17 cellular contexts compared by ENCODE assay signal in the genomic region with DNA sequence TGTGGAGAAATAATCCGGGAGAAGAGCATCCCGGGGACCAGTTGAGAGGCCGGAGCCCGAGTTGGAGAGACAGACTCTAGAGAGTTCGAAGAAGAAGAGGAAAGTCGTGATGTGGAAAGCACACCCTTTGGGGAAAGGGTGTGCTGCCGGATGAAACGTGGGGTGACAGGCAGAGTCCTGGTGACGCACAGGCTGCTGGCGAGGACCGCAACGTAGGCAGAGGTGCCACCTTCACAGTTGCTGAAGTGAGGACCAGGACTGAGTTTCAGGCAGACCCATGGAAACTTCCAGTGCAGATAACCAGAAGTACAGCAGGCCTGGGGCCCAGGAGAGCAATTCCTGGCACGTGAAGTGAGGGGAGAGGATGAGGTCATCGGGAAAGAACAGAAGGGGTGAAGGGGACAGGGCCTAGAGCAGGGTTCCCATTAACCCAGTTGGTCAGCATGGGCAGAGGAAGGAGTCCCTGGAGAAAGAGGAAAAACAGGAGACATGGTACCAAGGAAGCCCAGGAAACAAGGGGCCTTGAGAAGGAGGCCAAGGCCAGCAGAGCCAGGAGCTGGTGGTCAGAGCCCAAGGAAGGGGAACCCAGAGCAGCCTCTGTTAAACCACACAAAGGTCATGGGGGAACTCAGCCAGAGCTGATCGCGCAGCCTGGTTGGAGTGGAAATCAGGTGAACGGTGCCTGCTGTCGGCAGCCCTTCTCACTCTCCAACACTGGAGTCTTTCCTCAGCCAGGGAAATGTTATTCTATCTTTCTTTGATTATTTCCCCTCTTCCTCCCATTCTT. TPM values are rescaled to one million over a fixed set of nuclear protein-coding genes. Genes with fewer than 3 reads are reported as not detected.
DNase-seq lines count a peak whose midpoint lies in the region; ATAC-seq and TF ChIP-seq lines count a peak whose summit lies in the region.
"Had no signal": no experiment of that assay in that cellular context is flagged by ENCODE, and none has a peak within 500 bp of the region (broad histone marks: within the 10 kb centered on the region; RNA-seq: fewer than 3 reads in every experiment).

No MANE protein-coding gene starts in this region.

- no peak overlapping the region for H3K4me3 Mint-ChIP-seq in CD4-positive, alpha-beta memory T cell
- H3K4me3 Mint-ChIP-seq in T-helper 2 cell treated with Interferon-gamma antibody and Interleukin-4, amounts not matched to agents 5 μg/mL and 100 μg/mL, for 36 hours: no peak overlapping the region
- H3K4me3 Mint-ChIP-seq: activated CD8-positive, alpha-beta memory T cell treated with anti-CD3 and anti-CD28 coated beads, Interleukin-2, amount 10 ng/mL, durations not matched to agents 7 days and 5 days had no signal

- POLR2A ChIA-PET in CD4-positive, alpha-beta memory T cell (lab: Charles Lee; ENCODE audit: partially characterized antibody): interaction anchor here (1.3 to 1.5 kb wide), 2 partner anchors 8 to 10 kb away, joined by 4 read pairs; no protein-coding TSS in a partner anchor

- DNase-seq in CD4-positive, alpha-beta memory T cell: no peak
- DNase-seq in HL-60 (ENCODE audit: low read depth in 1 of 2, low spot score in 1 of 2): no peak
- peak; percentile 18 for DNase-seq in dermis blood vessel endothelial cell
- DNase-seq in sciatic nerve (ENCODE audit: low spot score): no peak
- no peak for DNase-seq in T-helper 2 cell treated with Interferon-gamma antibody and Interleukin-4, amounts not matched to agents 5 μg/mL and 100 μg/mL, for 36 hours (ENCODE audit: low spot score)
- DNase-seq in NOMO-1 (lab: John Stamatoyannopoulos, UW; ENCODE audit: unreplicated experiment in 2 of 2): no peak
- DNase-seq: activated CD8-positive, alpha-beta memory T cell treated with anti-CD3 and anti-CD28 coated beads, Interleukin-2, amount 10 ng/mL, durations not matched to agents 7 days and 5 days; GOT3; MV-4-11; ovary; SIG-M5; stimulated activated naive CD4-positive, alpha-beta T cell had no signal

- peaks cover 37% of the 10 kb centered on the region for H3K4me1 ChIP-seq in CD4-positive, alpha-beta memory T cell (ENCODE audit: insufficient read depth, low read length)

- CTCF ChIA-PET in CD4-positive, alpha-beta memory T cell (lab: Charles Lee; ENCODE audit: partially characterized antibody): interaction anchor here (0.7 to 2.0 kb wide), 3 partner anchors 31 to 295 kb away, joined by 3 to 9 read pairs (median 3); no protein-coding TSS in a partner anchor

- no peak overlapping the region for H3K4me3 ChIP-seq in CD4-positive, alpha-beta memory T cell (ENCODE audit: low read length in 2 of 2)
- no peak overlapping the region for H3K4me3 ChIP-seq in HL-60 (replicated peaks; ENCODE audit: insufficient read depth, low read length)
- H3K4me3 ChIP-seq: BLaER1, GM12878, ovary, skin epidermis had no signal

- no peak overlapping the region for H3K27ac ChIP-seq in CD4-positive, alpha-beta memory T cell (ENCODE audit: low read depth, low read length)
- peak overlapping the region; percentile 23; the same call in 1 of the 2 replicates for H3K27ac ChIP-seq in HL-60 (replicated peaks)
- H3K27ac ChIP-seq: BLaER1, epithelial cell of prostate, ovary had no signal

- H3K36me3 Mint-ChIP-seq in CD4-positive, alpha-beta memory T cell: peaks cover 42 to 47% of the 10 kb centered on the region in 2 donors
- peaks cover 46% of the 10 kb centered on the region for H3K36me3 Mint-ChIP-seq in T-helper 2 cell treated with Interferon-gamma antibody and Interleukin-4, amounts not matched to agents 5 μg/mL and 100 μg/mL, for 36 hours (ENCODE audit: low read depth)

- no peak for TF ChIP-seq CTCF in HL-60 (IDR thresholded peaks at IDR 0.05; ENCODE audit: insufficient read depth, low read length)

- peaks cover 34 to 74% (median 49%) of the 10 kb centered on the region in 4 donors for H3K4me1 Mint-ChIP-seq in CD4-positive, alpha-beta memory T cell
- peaks cover 24% of the 10 kb centered on the region for H3K4me1 Mint-ChIP-seq in T-helper 2 cell treated with Interferon-gamma antibody and Interleukin-4, amounts not matched to agents 5 μg/mL and 100 μg/mL, for 36 hours (ENCODE audit: low read depth)

- no peaks in the 10 kb centered on the region for H3K9me3 Mint-ChIP-seq in CD4-positive, alpha-beta memory T cell
- no peaks in the 10 kb centered on the region for H3K9me3 Mint-ChIP-seq in T-helper 2 cell treated with Interferon-gamma antibody and Interleukin-4, amounts not matched to agents 5 μg/mL and 100 μg/mL, for 36 hours

- no peaks in the 10 kb centered on the region for H3K27me3 ChIP-seq in CD4-positive, alpha-beta memory T cell (ENCODE audit: insufficient read depth, low read length)
- no peaks in the 10 kb centered on the region for H3K27me3 ChIP-seq in HL-60 (ENCODE audit: insufficient read depth, poor library complexity, severe bottlenecking)
- H3K27me3 ChIP-seq: BLaER1, ovary had no signal

- intact Hi-C loops in CD4-positive, alpha-beta memory T cell (cut with micrococcal nuclease): no loop called here
- intact Hi-C loops in sciatic nerve (cut with DNase I): no loop called here

- H3K27me3 Mint-ChIP-seq in CD4-positive, alpha-beta memory T cell: no peaks in the 10 kb centered on the region
- H3K27me3 Mint-ChIP-seq in T-helper 2 cell treated with Interferon-gamma antibody and Interleukin-4, amounts not matched to agents 5 μg/mL and 100 μg/mL, for 36 hours (ENCODE audit: low read depth): no peaks in the 10 kb centered on the region
- H3K27me3 Mint-ChIP-seq: activated CD8-positive, alpha-beta memory T cell treated with anti-CD3 and anti-CD28 coated beads, Interleukin-2, amount 10 ng/mL, durations not matched to agents 7 days and 5 days had no signal

- no peaks in the 10 kb centered on the region for H3K9me3 ChIP-seq in CD4-positive, alpha-beta memory T cell (ENCODE audit: control insufficient read depth in 1 of 2, low read length in 2 of 2)
- H3K9me3 ChIP-seq: BLaER1, ovary had no signal

- peaks cover 25% of the 10 kb centered on the region for H3K36me3 ChIP-seq in CD4-positive, alpha-beta memory T cell (ENCODE audit: insufficient read depth, low read length)
- H3K36me3 ChIP-seq: ovary had no signal

- ATAC-seq in sciatic nerve: peak; percentile 48
- ATAC-seq in GM21576 (IDR thresholded peaks at IDR 0.05; ENCODE audit: unreplicated experiment): no peak
- ATAC-seq: activated CD8-positive, alpha-beta memory T cell treated with anti-CD3 and anti-CD28 coated beads, Interleukin-2, amount 10 ng/mL, durations not matched to agents 7 days and 5 days; GM12878 had no signal

- peak overlapping the region; percentile 57 to 94 (median 76) for H3K27ac Mint-ChIP-seq in CD4-positive, alpha-beta memory T cell
- no peak overlapping the region for H3K27ac Mint-ChIP-seq in T-helper 2 cell treated with Interferon-gamma antibody and Interleukin-4, amounts not matched to agents 5 μg/mL and 100 μg/mL, for 36 hours
- H3K27ac Mint-ChIP-seq: activated CD8-positive, alpha-beta memory T cell treated with anti-CD3 and anti-CD28 coated beads, Interleukin-2, amount 10 ng/mL, durations not matched to agents 7 days and 5 days had no signal

RNA-seq across cellular contexts. Expression of a gene that starts 17.6 kb away (rescaled TPM):
- 10 to 100 TPM; 33.9 to 37.1 TPM for total RNA-seq in CD4-positive, alpha-beta memory T cell
- polyA plus RNA-seq in CD4-positive, alpha-beta memory T cell: 10 to 100 TPM; 35.2 to 46.0 TPM
- 120 and 171 TPM in 2 replicates for total RNA-seq in dermis blood vessel endothelial cell
- total RNA-seq in sciatic nerve: 36.6 TPM
